ENCODE assay signal across 31 cellular contexts in genomic region chr20:58551631-58552030, GRCh38. TPM values are rescaled to one million over a fixed set of nuclear protein-coding genes. Genes with fewer than 3 reads are reported as not detected.
"Had no signal": no experiment of that assay in that cellular context is flagged by ENCODE, and none has a peak within 500 bp of the region (broad histone marks: within the 10 kb centered on the region; RNA-seq: fewer than 3 reads in every experiment).

No MANE protein-coding gene starts in this region.

- H3K4me1 Mint-ChIP-seq: naive B cell; stimulated activated effector memory CD8-positive, alpha-beta T cell treated with anti-CD3 and anti-CD28 coated beads, Interleukin-12 subunit alpha, Interleukin-12 subunit beta, amount 100 ng/mL, for 72 hours had no signal

- H3K27ac ChIP-seq: epithelial cell of prostate, gastrocnemius medialis, heart left ventricle, hepatocyte, left lung, neutrophil, parathyroid adenoma, stomach, tibial artery, upper lobe of right lung, uterus had no signal

- H3K4me1 ChIP-seq: gastrocnemius medialis, left lung, parathyroid adenoma, upper lobe of right lung, uterus had no signal

- H3K9me3 ChIP-seq: gastrocnemius medialis, heart left ventricle, left lung, mucosa of descending colon, neutrophil, stomach, tibial artery, upper lobe of right lung, uterus had no signal

- DNase-seq: cortex of kidney; effector CD4-positive, alpha-beta T cell; foreskin fibroblast; gastrocnemius medialis; heart left ventricle; kidney; left lung; mesenchymal stem cell; mucosa of descending colon; naive B cell; stimulated activated CD4-positive, alpha-beta T cell treated with anti-CD3 and anti-CD28 coated beads, Interleukin-2, amount 100 ng/mL, for 24 hours; stimulated activated CD4-positive, alpha-beta T cell treated with anti-CD3 and anti-CD28 coated beads, Interleukin-4, amount 100 ng/mL, for 24 hours; stimulated activated naive CD4-positive, alpha-beta T cell treated with Interleukin-2 at 50 U/mL for 16 hours; stomach; tibial artery; upper lobe of right lung; uterus had no signal

- H3K27ac Mint-ChIP-seq: mesothelial cell of epicardium; natural killer cell treated with Interleukin-12 subunit alpha and Interleukin-12 subunit beta and Interleukin-15 and Interleukin-18, amount 100 ng/mL, for 72 hours; progenitor cell of endocrine pancreas; stimulated activated effector memory CD8-positive, alpha-beta T cell treated with anti-CD3 and anti-CD28 coated beads, Interleukin-12 subunit alpha, Interleukin-12 subunit beta, amount 100 ng/mL, for 72 hours had no signal

- H3K36me3 ChIP-seq: gastrocnemius medialis, heart left ventricle, left lung, neutrophil, stomach, tibial artery, upper lobe of right lung, uterus had no signal

- H3K27me3 ChIP-seq: tibial artery, uterus had no signal

- ATAC-seq: esophagus mucosa; gastrocnemius medialis; heart left ventricle; mucosa of descending colon; natural killer cell treated with Interleukin-12 subunit alpha and Interleukin-12 subunit beta and Interleukin-15 and Interleukin-18, amount 100 ng/mL, for 72 hours; sciatic nerve; stimulated activated effector memory CD8-positive, alpha-beta T cell treated with anti-CD3 and anti-CD28 coated beads, Interleukin-12 subunit alpha, Interleukin-12 subunit beta, amount 100 ng/mL, for 72 hours; upper lobe of right lung had no signal

- H3K9me3 Mint-ChIP-seq: mesothelial cell of epicardium; naive B cell; natural killer cell treated with Interleukin-12 subunit alpha and Interleukin-12 subunit beta and Interleukin-15 and Interleukin-18, amount 100 ng/mL, for 72 hours; neural crest cell; stimulated activated effector memory CD8-positive, alpha-beta T cell treated with anti-CD3 and anti-CD28 coated beads, Interleukin-12 subunit alpha, Interleukin-12 subunit beta, amount 100 ng/mL, for 72 hours had no signal

- H3K4me3 ChIP-seq: gastrocnemius medialis, heart left ventricle, hepatocyte, left lung, mucosa of descending colon, stomach, tibial artery, upper lobe of right lung, uterus had no signal

- H3K36me3 Mint-ChIP-seq: mesothelial cell of epicardium; natural killer cell treated with Interleukin-12 subunit alpha and Interleukin-12 subunit beta and Interleukin-15 and Interleukin-18, amount 100 ng/mL, for 72 hours; stimulated activated effector memory CD8-positive, alpha-beta T cell treated with anti-CD3 and anti-CD28 coated beads, Interleukin-12 subunit alpha, Interleukin-12 subunit beta, amount 100 ng/mL, for 72 hours had no signal

- H3K4me3 Mint-ChIP-seq: mesothelial cell of epicardium; naive B cell; natural killer cell treated with Interleukin-12 subunit alpha and Interleukin-12 subunit beta and Interleukin-15 and Interleukin-18, amount 100 ng/mL, for 72 hours; neural crest cell; stimulated activated effector memory CD8-positive, alpha-beta T cell treated with anti-CD3 and anti-CD28 coated beads, Interleukin-12 subunit alpha, Interleukin-12 subunit beta, amount 100 ng/mL, for 72 hours had no signal

RNA-seq across cellular contexts. Expression of gene APCDD1L, which starts 36.4 kb away (rescaled TPM):
- total RNA-seq: dermis microvascular lymphatic vessel endothelial cell; lung microvascular endothelial cell; mesothelial cell of epicardium; natural killer cell treated with Interleukin-12 subunit alpha and Interleukin-12 subunit beta and Interleukin-15 and Interleukin-18, amount 100 ng/mL, for 72 hours; neural crest cell; progenitor cell of endocrine pancreas; temporal lobe; upper lobe of right lung had no signal
- polyA plus RNA-seq: hepatocyte had no signal
